20 cellular contexts compared by ENCODE assay signal in genomic region chr7:131223151-131223550, GRCh38.
"Had no signal": no experiment of that assay in that cellular context is flagged by ENCODE, and none has a peak within 500 bp of the region (broad histone marks: within the 10 kb centered on the region; RNA-seq: fewer than 3 reads in every experiment).

No MANE protein-coding gene starts in this region.

- H3K27ac ChIP-seq: adrenal gland, breast epithelium, SK-N-MC had no signal

- H3K9me3 ChIP-seq: adrenal gland, breast epithelium had no signal

- H3K27me3 ChIP-seq: adrenal gland, breast epithelium had no signal

- H3K4me3 ChIP-seq: adrenal gland, breast epithelium, SK-N-MC had no signal

- H3K4me3 Mint-ChIP-seq: activated B cell treated with CpG ODN at 0.5 μM for 24 hours; activated CD4-positive, alpha-beta memory T cell treated with anti-CD3 and anti-CD28 coated beads for 36 hours; activated CD4-positive, alpha-beta T cell treated with anti-CD3 and anti-CD28 coated beads, Interleukin-2, amount 10 ng/mL, durations not matched to agents 7 days and 5 days; activated naive CD8-positive, alpha-beta T cell treated with anti-CD3 and anti-CD28 coated beads, Interleukin-2, amount 10 ng/mL, durations not matched to agents 7 days and 5 days; T-cell had no signal

- H3K27ac Mint-ChIP-seq: activated B cell treated with CpG ODN at 0.5 μM for 24 hours; activated CD4-positive, alpha-beta memory T cell treated with anti-CD3 and anti-CD28 coated beads for 36 hours; activated CD4-positive, alpha-beta T cell treated with anti-CD3 and anti-CD28 coated beads, Interleukin-2, amount 10 ng/mL, durations not matched to agents 7 days and 5 days; activated naive CD8-positive, alpha-beta T cell treated with anti-CD3 and anti-CD28 coated beads, Interleukin-2, amount 10 ng/mL, durations not matched to agents 7 days and 5 days; T-cell had no signal

- H3K36me3 ChIP-seq: adrenal gland, breast epithelium had no signal

- H3K9me3 Mint-ChIP-seq: activated B cell treated with CpG ODN at 0.5 μM for 24 hours; activated CD4-positive, alpha-beta memory T cell treated with anti-CD3 and anti-CD28 coated beads for 36 hours had no signal

- ATAC-seq: T-cell had no signal

- DNase-seq: activated B cell treated with CpG ODN at 0.5 μM for 24 hours; activated CD4-positive, alpha-beta memory T cell treated with anti-CD3 and anti-CD28 coated beads for 36 hours; activated CD4-positive, alpha-beta T cell treated with anti-CD3 and anti-CD28 coated beads for 1 hour; activated CD4-positive, alpha-beta T cell treated with anti-CD3 and anti-CD28 coated beads, Interleukin-2, amount 10 ng/mL, durations not matched to agents 7 days and 5 days; activated naive CD4-positive, alpha-beta T cell treated with anti-CD3 and anti-CD28 coated beads, Interleukin-2, amount 50 U/mL, for 16 hours; activated naive CD8-positive, alpha-beta T cell treated with anti-CD3 and anti-CD28 coated beads, Interleukin-2, amount 10 ng/mL, durations not matched to agents 7 days and 5 days; adrenal gland; aorta; NCI-H1048; NCI-H146; NCI-H187 treated with DMSO at 0.1 percent for 48 hours; NCI-H2081 treated with DMSO at 0.1 percent for 48 hours; NCI-H446; NCI-H524 treated with DMSO at 0.1 percent for 48 hours; NCI-H748 treated with DMSO at 0.1 percent for 48 hours; T-cell; T-helper 2 cell; T1000 had no signal

- H3K36me3 Mint-ChIP-seq: activated CD4-positive, alpha-beta memory T cell treated with anti-CD3 and anti-CD28 coated beads for 36 hours; T-cell had no signal
